ENCODE assay signal across 1 cellular context in the genomic region with DNA sequence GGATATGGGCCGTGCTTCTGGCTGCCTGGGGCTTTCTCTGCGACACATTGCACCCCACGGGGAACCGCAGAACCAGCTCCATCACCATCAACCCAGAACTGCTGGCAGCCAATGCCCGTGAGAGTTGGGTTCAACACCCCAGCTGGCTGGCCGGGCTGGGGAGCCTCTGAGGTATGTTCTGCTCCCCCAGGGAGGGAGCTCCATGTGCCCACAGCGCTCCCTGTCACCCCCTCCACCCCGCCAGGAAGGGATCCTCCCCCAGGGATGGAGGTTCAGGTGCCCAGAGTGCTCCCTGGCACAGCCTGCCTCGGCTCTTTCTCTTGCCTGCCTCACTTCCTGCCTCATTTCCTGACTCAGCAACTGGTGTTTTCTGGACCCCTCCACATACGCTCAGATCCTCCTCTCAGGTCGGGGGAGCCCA.
TF ChIP-seq lines count a peak whose summit lies in the region.

No MANE protein-coding gene starts in this region.

TF ChIP-seq in endothelial cell of umbilical vein, 7 proteins besides CTCF, POLR2A, EP300 and RAD21:
- TF ChIP-seq MYC (IDR thresholded peaks at IDR 0.05; ENCODE audit: low read depth, low read length) (no peak), JUN (IDR thresholded peaks at IDR 0.05; ENCODE audit: borderline replicate concordance, insufficient read depth, insufficient read length, low read depth) (no peak), GATA2 (IDR thresholded peaks at IDR 0.05; ENCODE audit: insufficient read depth, insufficient read length, low read depth, low read length) (no peak), FOS (IDR thresholded peaks at IDR 0.05; ENCODE audit: borderline replicate concordance, insufficient read depth, low read length) (no peak), POLR2AphosphoS5 (IDR thresholded peaks at IDR 0.05; ENCODE audit: insufficient read depth, low read depth, low read length) (no peak), EZH2 (IDR thresholded peaks at IDR 0.05; ENCODE audit: borderline replicate concordance, low read depth, low read length, severe bottlenecking) (no peak)
- TF ChIP-seq, protein P1, sequence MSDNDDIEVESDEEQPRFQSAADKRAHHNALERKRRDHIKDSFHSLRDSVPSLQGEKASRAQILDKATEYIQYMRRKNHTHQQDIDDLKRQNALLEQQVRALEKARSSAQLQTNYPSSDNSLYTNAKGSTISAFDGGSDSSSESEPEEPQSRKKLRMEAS (IDR thresholded peaks at IDR 0.05; ENCODE audit: insufficient read depth, insufficient read length), result no peak
